ENCODE assay signal across 16 cellular contexts in genomic region chr12:120784804-120785203, GRCh38.
"Had no signal": no experiment of that assay in that cellular context is flagged by ENCODE, and none has a peak within 500 bp of the region (broad histone marks: within the 10 kb centered on the region; RNA-seq: fewer than 3 reads in every experiment).

No MANE protein-coding gene starts in this region.

- FAIRE-seq: keratinocyte, pancreas had no signal

- H3K9me3 ChIP-seq: adrenal gland, left lung, pancreas, transverse colon, vagina had no signal

- H3K4me1 ChIP-seq: adrenal gland, pancreas, transverse colon, vagina had no signal

- H3K27me3 ChIP-seq: adrenal gland, cardiac muscle cell, left lung, pancreas, transverse colon, vagina had no signal

- H3K4me3 ChIP-seq: adrenal gland, cardiac muscle cell, left lung, pancreas, SK-N-MC, transverse colon, vagina had no signal

- H3K27me3 Mint-ChIP-seq: naive B cell; stimulated activated memory B cell treated with anti-CD40 and anti-IgM and Interleukin-4, amounts not matched to agents 10 μg/mL and 1 μg/mL and 100 μg/mL, for 72 hours had no signal

- H3K27ac Mint-ChIP-seq: stimulated activated memory B cell treated with anti-CD40 and anti-IgM and Interleukin-4, amounts not matched to agents 10 μg/mL and 1 μg/mL and 100 μg/mL, for 72 hours had no signal

- H3K9me3 Mint-ChIP-seq: naive B cell; stimulated activated memory B cell treated with anti-CD40 and anti-IgM and Interleukin-4, amounts not matched to agents 10 μg/mL and 1 μg/mL and 100 μg/mL, for 72 hours had no signal

- DNase-seq: activated gamma-delta T cell treated with Interleukin-2 at 50 U/mL for 16 hours; adrenal gland; hippocampal formation; left lung; mammary epithelial cell; naive B cell; pancreas; stimulated activated CD4-positive, alpha-beta T cell treated with anti-CD3 and anti-CD28 coated beads, Interleukin-12 subunit alpha, Interleukin-12 subunit beta, amount 100 ng/mL, for 4 hours; T-helper 9 cell; transverse colon had no signal

- ATAC-seq: esophagus mucosa; left lung; pancreas; stimulated activated memory B cell treated with anti-CD40 and anti-IgM and Interleukin-4, amounts not matched to agents 10 μg/mL and 1 μg/mL and 100 μg/mL, for 72 hours had no signal

- H3K4me3 Mint-ChIP-seq: naive B cell; stimulated activated memory B cell treated with anti-CD40 and anti-IgM and Interleukin-4, amounts not matched to agents 10 μg/mL and 1 μg/mL and 100 μg/mL, for 72 hours had no signal

- H3K27ac ChIP-seq: adrenal gland, cardiac muscle cell, left lung, pancreas, SK-N-MC, transverse colon, vagina had no signal
